20 cellular contexts compared by ENCODE assay signal in genomic region chr7:23404546-23405239, GRCh38.
DNase-seq lines count a peak whose midpoint lies in the region; ATAC-seq lines count a peak whose summit lies in the region.
"Had no signal": no experiment of that assay in that cellular context is flagged by ENCODE, and none has a peak within 500 bp of the region (broad histone marks: within the 10 kb centered on the region; RNA-seq: fewer than 3 reads in every experiment).

No MANE protein-coding gene starts in this region.

- H3K4me3 Mint-ChIP-seq in activated T-cell treated with anti-CD3 and anti-CD28 coated beads, Interleukin-2, amount 50 U/mL, for 24 hours, result peak overlapping the region; percentile 34
- H3K4me3 Mint-ChIP-seq in activated naive CD8-positive, alpha-beta T cell treated with anti-CD3 and anti-CD28 coated beads for 36 hours, result no peak overlapping the region
- H3K4me3 Mint-ChIP-seq in effector memory CD8-positive, alpha-beta T cell, result no peak overlapping the region
- H3K4me3 Mint-ChIP-seq: brain; CD4-positive, CD25-positive, alpha-beta regulatory T cell; natural killer cell had no signal

- H3K27me3 Mint-ChIP-seq in activated T-cell treated with anti-CD3 and anti-CD28 coated beads, Interleukin-2, amount 50 U/mL, for 24 hours, result peaks cover 6% of the 10 kb centered on the region
- no peaks in the 10 kb centered on the region for H3K27me3 Mint-ChIP-seq in activated naive CD8-positive, alpha-beta T cell treated with anti-CD3 and anti-CD28 coated beads for 36 hours
- peaks cover 17 to 21% of the 10 kb centered on the region in 2 donors for H3K27me3 Mint-ChIP-seq in effector memory CD8-positive, alpha-beta T cell
- H3K27me3 Mint-ChIP-seq: brain; CD4-positive, CD25-positive, alpha-beta regulatory T cell had no signal

- H3K9me3 Mint-ChIP-seq in activated T-cell treated with anti-CD3 and anti-CD28 coated beads, Interleukin-2, amount 50 U/mL, for 24 hours, result peaks cover 4% of the 10 kb centered on the region
- peaks cover 6% of the 10 kb centered on the region for H3K9me3 Mint-ChIP-seq in activated naive CD8-positive, alpha-beta T cell treated with anti-CD3 and anti-CD28 coated beads for 36 hours
- no peaks in the 10 kb centered on the region for H3K9me3 Mint-ChIP-seq in effector memory CD8-positive, alpha-beta T cell

- no peaks in the 10 kb centered on the region for H3K36me3 Mint-ChIP-seq in activated T-cell treated with anti-CD3 and anti-CD28 coated beads, Interleukin-2, amount 50 U/mL, for 24 hours (ENCODE audit: low read depth)
- H3K36me3 Mint-ChIP-seq in activated naive CD8-positive, alpha-beta T cell treated with anti-CD3 and anti-CD28 coated beads for 36 hours, result peaks cover 3% of the 10 kb centered on the region
- H3K36me3 Mint-ChIP-seq in effector memory CD8-positive, alpha-beta T cell (ENCODE audit: insufficient read depth), result no peaks in the 10 kb centered on the region
- H3K36me3 Mint-ChIP-seq: CD4-positive, CD25-positive, alpha-beta regulatory T cell; natural killer cell had no signal

- ATAC-seq in effector memory CD8-positive, alpha-beta T cell (replicated peaks), result no peak
- ATAC-seq: heart left ventricle, natural killer cell had no signal

- no peak for DNase-seq in activated T-cell treated with anti-CD3 and anti-CD28 coated beads, Interleukin-2, amount 50 U/mL, for 24 hours
- DNase-seq in activated T-cell treated with anti-CD3 and anti-CD28 coated beads for 4 hours (no peak), NCI-H69 (lab: John Stamatoyannopoulos, UW) (peak; percentile 23), pons (ENCODE audit: low spot score) (peak; percentile 26), NCI-H2196 (lab: John Stamatoyannopoulos, UW; ENCODE audit: unreplicated experiment) (no peak), NOMO-1 treated with DMSO at 0.1 percent for 48 hours (lab: John Stamatoyannopoulos, UW; ENCODE audit: unreplicated experiment) (no peak)
- DNase-seq in activated naive CD8-positive, alpha-beta T cell treated with anti-CD3 and anti-CD28 coated beads for 36 hours, result no peak
- no peak for DNase-seq in effector memory CD8-positive, alpha-beta T cell
- DNase-seq: activated gamma-delta T cell; CD4-positive, CD25-positive, alpha-beta regulatory T cell; DMS53; esophagus squamous epithelium; GM23248; heart left ventricle; IMR-90; natural killer cell; NCI-H2029; NCI-H510A treated with DMSO at 0.1 percent for 48 hours; SHP77 treated with DMSO at 0.1 percent for 48 hours had no signal

- peaks cover 38% of the 10 kb centered on the region for H3K4me1 Mint-ChIP-seq in activated T-cell treated with anti-CD3 and anti-CD28 coated beads, Interleukin-2, amount 50 U/mL, for 24 hours (ENCODE audit: low read depth)
- peaks cover 17% of the 10 kb centered on the region for H3K4me1 Mint-ChIP-seq in activated naive CD8-positive, alpha-beta T cell treated with anti-CD3 and anti-CD28 coated beads for 36 hours
- H3K4me1 Mint-ChIP-seq in effector memory CD8-positive, alpha-beta T cell (ENCODE audit: low read depth in 2 of 2), result no peaks in the 10 kb centered on the region
- H3K4me1 Mint-ChIP-seq: natural killer cell had no signal

- peak overlapping the region; percentile 94 for H3K27ac Mint-ChIP-seq in activated T-cell treated with anti-CD3 and anti-CD28 coated beads, Interleukin-2, amount 50 U/mL, for 24 hours
- H3K27ac Mint-ChIP-seq in activated naive CD8-positive, alpha-beta T cell treated with anti-CD3 and anti-CD28 coated beads for 36 hours, result peak overlapping the region; percentile 83
- no peak overlapping the region for H3K27ac Mint-ChIP-seq in effector memory CD8-positive, alpha-beta T cell
- H3K27ac Mint-ChIP-seq: CD4-positive, CD25-positive, alpha-beta regulatory T cell; natural killer cell had no signal

Comparison
In these comparisons a context has a peak if more than half of its experiments do, and no peak if none do; other contexts are left out.
1. DNase-seq: peak in NCI-H69 (single experiment) and pons (single experiment); none in activated T-cell treated with anti-CD3 and anti-CD28 coated beads, Interleukin-2, amount 50 U/mL, for 24 hours (single experiment), activated T-cell treated with anti-CD3 and anti-CD28 coated beads for 4 hours (single experiment), activated naive CD8-positive, alpha-beta T cell treated with anti-CD3 and anti-CD28 coated beads for 36 hours (single experiment), NCI-H2196 (single experiment), effector memory CD8-positive, alpha-beta T cell (0 of 3) and NOMO-1 treated with DMSO at 0.1 percent for 48 hours (single experiment).
2. H3K27ac Mint-ChIP-seq: peak in activated T-cell treated with anti-CD3 and anti-CD28 coated beads, Interleukin-2, amount 50 U/mL, for 24 hours (single experiment) and activated naive CD8-positive, alpha-beta T cell treated with anti-CD3 and anti-CD28 coated beads for 36 hours (single experiment); none in effector memory CD8-positive, alpha-beta T cell (0 of 2).